9 cellular contexts compared by ENCODE assay signal in genomic region chr2:223613017-223613950, GRCh38. TPM values are rescaled to one million over a fixed set of nuclear protein-coding genes. Genes with fewer than 3 reads are reported as not detected.
DNase-seq lines count a peak whose midpoint lies in the region; ATAC-seq and TF ChIP-seq lines count a peak whose summit lies in the region.
"Had no signal": no experiment of that assay in that cellular context is flagged by ENCODE, and none has a peak within 500 bp of the region (broad histone marks: within the 10 kb centered on the region; RNA-seq: fewer than 3 reads in every experiment).

No MANE protein-coding gene starts in this region.

- no peak for ATAC-seq in GM19397 (IDR thresholded peaks at IDR 0.05; ENCODE audit: unreplicated experiment)
- ATAC-seq in stimulated activated effector memory CD8-positive, alpha-beta T cell treated with anti-CD3 and anti-CD28 coated beads, Interleukin-12 subunit alpha, Interleukin-12 subunit beta, amount 100 ng/mL, for 72 hours = no peak

- TF ChIP-seq CTCF in esophagus squamous epithelium (IDR thresholded peaks at IDR 0.05) = no peak

- DNase-seq in NCI-H82 (lab: John Stamatoyannopoulos, UW) (peak; percentile 52), NCI-H82 treated with DMSO at 0.1 percent for 48 hours (lab: John Stamatoyannopoulos, UW; ENCODE audit: unreplicated experiment) (no peak), RKO (ENCODE audit: low spot score) (peak; percentile 77), esophagus squamous epithelium (lab: John Stamatoyannopoulos, UW) (no peak), mucosa of gallbladder (ENCODE audit: low spot score) (peak; percentile 87), KG1 (lab: John Stamatoyannopoulos, UW) (no peak)
- DNase-seq in stimulated activated effector memory CD8-positive, alpha-beta T cell treated with anti-CD3 and anti-CD28 coated beads, Interleukin-12 subunit alpha, Interleukin-12 subunit beta, amount 100 ng/mL, for 72 hours (ENCODE audit: low spot score in 2 of 2) = no peak
- DNase-seq: CD4-positive, CD25-positive, alpha-beta regulatory T cell had no signal

- H3K4me1 Mint-ChIP-seq in stimulated activated effector memory CD8-positive, alpha-beta T cell treated with anti-CD3 and anti-CD28 coated beads, Interleukin-12 subunit alpha, Interleukin-12 subunit beta, amount 100 ng/mL, for 72 hours = no peaks in the 10 kb centered on the region
- H3K4me1 Mint-ChIP-seq: CD4-positive, CD25-positive, alpha-beta regulatory T cell had no signal

- 9 to 17% methylated on average over 21 to 32 of the region's 35 CpGs for whole genome bisulfite sequencing in esophagus squamous epithelium, 2 donors

- peaks cover 0 to 3% (median 0%) of the 10 kb centered on the region in 4 donors for H3K27me3 ChIP-seq in esophagus squamous epithelium

- TF ChIP-seq POLR2A in esophagus squamous epithelium (IDR thresholded peaks at IDR 0.05) = no peak

- peak overlapping the region; percentile 18 to 75 (median 68) for H3K27ac ChIP-seq in esophagus squamous epithelium

- H3K4me3 ChIP-seq in esophagus squamous epithelium = peak overlapping the region in 3 of 4 donors; percentile 19 to 52 (median 21)

- no peaks in the 10 kb centered on the region for H3K36me3 Mint-ChIP-seq in stimulated activated effector memory CD8-positive, alpha-beta T cell treated with anti-CD3 and anti-CD28 coated beads, Interleukin-12 subunit alpha, Interleukin-12 subunit beta, amount 100 ng/mL, for 72 hours
- H3K36me3 Mint-ChIP-seq: CD4-positive, CD25-positive, alpha-beta regulatory T cell had no signal

- peaks cover 0 to 14% (median 6%) of the 10 kb centered on the region in 3 donors for H3K4me1 ChIP-seq in esophagus squamous epithelium

- no peaks in the 10 kb centered on the region for H3K9me3 Mint-ChIP-seq in stimulated activated effector memory CD8-positive, alpha-beta T cell treated with anti-CD3 and anti-CD28 coated beads, Interleukin-12 subunit alpha, Interleukin-12 subunit beta, amount 100 ng/mL, for 72 hours

- H3K4me3 Mint-ChIP-seq in stimulated activated effector memory CD8-positive, alpha-beta T cell treated with anti-CD3 and anti-CD28 coated beads, Interleukin-12 subunit alpha, Interleukin-12 subunit beta, amount 100 ng/mL, for 72 hours = no peak overlapping the region
- H3K4me3 Mint-ChIP-seq: CD4-positive, CD25-positive, alpha-beta regulatory T cell had no signal

- H3K27ac Mint-ChIP-seq in stimulated activated effector memory CD8-positive, alpha-beta T cell treated with anti-CD3 and anti-CD28 coated beads, Interleukin-12 subunit alpha, Interleukin-12 subunit beta, amount 100 ng/mL, for 72 hours = no peak overlapping the region
- H3K27ac Mint-ChIP-seq: CD4-positive, CD25-positive, alpha-beta regulatory T cell had no signal

- H3K9me3 ChIP-seq in esophagus squamous epithelium = no peaks in the 10 kb centered on the region

- intact Hi-C loops in esophagus squamous epithelium (cut with DNase I) = no loop called here

- no peaks in the 10 kb centered on the region for H3K36me3 ChIP-seq in esophagus squamous epithelium

RNA-seq across cellular contexts. Expression of gene SCG2, which starts 11.1 kb away (rescaled TPM):
- under 1 TPM in 2 of 4 donors, not detected in 2; 0.13 to 0.18 TPM for total RNA-seq in esophagus squamous epithelium
- total RNA-seq in mucosa of gallbladder = 1.1 TPM
- total RNA-seq: CD4-positive, CD25-positive, alpha-beta regulatory T cell had no signal

Comparison
In these comparisons a context has a peak if more than half of its experiments do, and no peak if none do; other contexts are left out.
1. DNase-seq: peak in NCI-H82 (single experiment), RKO (single experiment) and mucosa of gallbladder (single experiment); none in NCI-H82 treated with DMSO at 0.1 percent for 48 hours (single experiment), esophagus squamous epithelium (single experiment), KG1 (single experiment) and stimulated activated effector memory CD8-positive, alpha-beta T cell treated with anti-CD3 and anti-CD28 coated beads, Interleukin-12 subunit alpha, Interleukin-12 subunit beta, amount 100 ng/mL, for 72 hours (0 of 2).